Comparison of ENCODE assay signal across 13 cellular contexts in genomic region chr4:26568446-26568994, GRCh38. TPM values are rescaled to one million over a fixed set of nuclear protein-coding genes. Genes with fewer than 3 reads are reported as not detected.
A peak's percentile ranks its signal among the peaks of the same experiment; 100 is the strongest.
DNase-seq lines count a peak whose midpoint lies in the region; ATAC-seq and TF ChIP-seq lines count a peak whose summit lies in the region.
"Had no signal": no experiment of that assay in that cellular context is flagged by ENCODE, and none has a peak within 500 bp of the region (broad histone marks: within the 10 kb centered on the region; RNA-seq: fewer than 3 reads in every experiment).

No MANE protein-coding gene starts in this region.

- no peak for ATAC-seq in GM18517 (IDR thresholded peaks at IDR 0.05; ENCODE audit: unreplicated experiment)

- no TSS peak for BruUV-seq in Caco-2 (replicated peaks; lab: Mats Ljungman, UMichigan)

- H3K36me3 Mint-ChIP-seq in Caco-2 (ENCODE audit: insufficient read depth, unreplicated experiment) = no peaks in the 10 kb centered on the region

- peaks cover 21% of the 10 kb centered on the region for H3K4me1 ChIP-seq in Caco-2
- H3K4me1 ChIP-seq: lower lobe of right lung had no signal

- no peak for TF ChIP-seq POLR2A in erythroblast (IDR thresholded peaks at IDR 0.05; ENCODE audit: low read length)

- H3K4me3 Mint-ChIP-seq in Caco-2 (ENCODE audit: unreplicated experiment) = no peak overlapping the region
- H3K4me3 Mint-ChIP-seq: IgD-negative memory B cell; T-helper 1 cell treated with Interleukin-12 subunit alpha and Interleukin-12 subunit beta and Interleukin-4 antibody, amounts not matched to agents 30 μg/mL and 1 μg/mL, for 36 hours had no signal

- peaks cover 24% of the 10 kb centered on the region for H3K4me1 Mint-ChIP-seq in Caco-2 (ENCODE audit: low read depth, unreplicated experiment)

- DNase-seq in Caco-2 (peak in 1 of 2 experiments; percentile 12), NCI-H226 (peak; percentile 50), dermis blood vessel endothelial cell (peak; percentile 78), myocyte (ENCODE audit: low read depth) (peak; percentile 73), erythroblast (lab: John Stamatoyannopoulos, UW) (no peak), NAMALWA (ENCODE audit: low spot score) (no peak)
- no peak for DNase-seq in effector CD4-positive, alpha-beta T cell
- DNase-seq: lower lobe of right lung; NCI-H526 treated with DMSO at 0.1 percent for 48 hours; stimulated activated naive CD4-positive, alpha-beta T cell treated with Interleukin-2 at 50 U/mL for 16 hours had no signal

- peaks cover 6% of the 10 kb centered on the region for H3K9me3 Mint-ChIP-seq in Caco-2 (ENCODE audit: unreplicated experiment)
- H3K9me3 Mint-ChIP-seq: IgD-negative memory B cell; T-helper 1 cell treated with Interleukin-12 subunit alpha and Interleukin-12 subunit beta and Interleukin-4 antibody, amounts not matched to agents 30 μg/mL and 1 μg/mL, for 36 hours had no signal

- H3K36me3 ChIP-seq in Caco-2 (ENCODE audit: control insufficient read depth, insufficient read depth, low read length) = no peaks in the 10 kb centered on the region
- H3K36me3 ChIP-seq: lower lobe of right lung had no signal

- peaks cover 2% of the 10 kb centered on the region for H3K27me3 Mint-ChIP-seq in Caco-2 (ENCODE audit: insufficient read depth, unreplicated experiment)

- peak overlapping the region; percentile 71 for H3K27ac Mint-ChIP-seq in Caco-2 (ENCODE audit: unreplicated experiment)
- H3K27ac Mint-ChIP-seq: IgD-negative memory B cell; T-helper 1 cell treated with Interleukin-12 subunit alpha and Interleukin-12 subunit beta and Interleukin-4 antibody, amounts not matched to agents 30 μg/mL and 1 μg/mL, for 36 hours had no signal

- POLR2A ChIA-PET in Caco-2 (lab: Charles Lee) = interaction anchor here (0.5 to 1.0 kb wide), 3 partner anchors 15 to 110 kb away, joined by 3 to 8 read pairs (median 7); partner anchors contain the start of gene TBC1D19

- H3K9me3 ChIP-seq in Caco-2 = no peaks in the 10 kb centered on the region
- H3K9me3 ChIP-seq: lower lobe of right lung had no signal

- intact Hi-C loops in Caco-2 (cut with micrococcal nuclease; ENCODE audit: unreplicated experiment) = loop anchor here (1.0 kb wide), 1 partner anchor 8 kb away; no protein-coding TSS in a partner anchor

- no peak for TF ChIP-seq CTCF in Caco-2 (IDR thresholded peaks at IDR 0.05; ENCODE audit: insufficient read depth in 1 of 2, low read depth in 1 of 2, low read length in 1 of 2, severe bottlenecking in 1 of 2, unreplicated experiment in 1 of 2)

- CTCF ChIA-PET in Caco-2 (lab: Charles Lee) = no interaction called here

- H3K27me3 ChIP-seq in Caco-2 (replicated peaks; ENCODE audit: control insufficient read depth, insufficient read depth, low read length) = no peaks in the 10 kb centered on the region

- no peak overlapping the region for H3K4me3 ChIP-seq in Caco-2 (ENCODE audit: low read depth, low read length)
- H3K4me3 ChIP-seq: lower lobe of right lung had no signal

RNA-seq across cellular contexts. Expression of gene TBC1D19, which starts 15.4 kb away (rescaled TPM):
- total RNA-seq in Caco-2 (2022) (13.8 and 19.1 TPM in 2 replicates), dermis blood vessel endothelial cell (14.2 and 16.7 TPM in 2 replicates), myocyte (60.7 and 69.9 TPM in 2 replicates)
- polyA plus RNA-seq in myocyte (2012) = 18.1 TPM

Comparison
In these comparisons a context has a peak if more than half of its experiments do, and no peak if none do; other contexts are left out.
1. DNase-seq: peak in NCI-H226 (single experiment), dermis blood vessel endothelial cell (single experiment) and myocyte (single experiment); none in erythroblast (0 of 2), NAMALWA (single experiment) and effector CD4-positive, alpha-beta T cell (single experiment).